8 cellular contexts compared by ENCODE assay signal in the genomic region with DNA sequence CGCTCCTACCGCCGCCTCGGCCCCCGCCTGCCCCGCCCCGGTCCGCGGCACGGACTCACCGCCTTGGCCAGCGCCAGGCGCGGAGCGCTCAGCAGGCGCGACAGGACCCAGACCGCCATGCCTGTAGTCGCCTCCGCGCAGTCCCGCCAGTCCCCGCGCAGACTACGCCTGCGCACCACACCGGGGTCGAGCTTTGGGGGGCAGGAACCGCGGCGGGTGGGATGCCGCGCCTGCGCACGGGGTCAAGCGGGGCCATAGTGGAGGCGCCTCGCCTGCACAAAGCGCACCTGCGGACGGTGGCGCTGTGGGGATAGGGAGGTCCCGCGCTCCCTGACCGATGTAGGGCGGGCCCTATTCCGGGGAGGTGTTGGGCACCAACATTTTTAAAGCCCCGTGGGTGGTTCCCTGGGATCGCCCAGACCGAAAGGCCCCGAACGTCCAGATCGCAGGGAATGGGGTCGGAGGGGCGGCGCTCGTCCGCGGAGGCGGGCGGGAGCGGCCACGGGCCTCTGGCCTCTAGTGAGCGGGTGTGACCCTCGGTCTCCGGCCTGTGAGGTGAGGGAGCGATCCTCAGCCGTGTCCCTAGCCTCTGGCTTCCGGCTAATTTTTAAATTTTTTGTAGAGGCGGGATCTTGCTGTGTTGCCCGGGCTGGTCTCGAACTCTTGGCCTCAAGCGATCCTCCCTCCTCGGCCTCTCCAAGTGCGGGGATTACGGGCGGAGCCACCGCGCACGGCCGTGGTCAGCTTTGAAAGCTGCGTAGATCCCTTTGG.
DNase-seq lines count a peak whose midpoint lies in the region; ATAC-seq and TF ChIP-seq lines count a peak whose summit lies in the region.

No MANE protein-coding gene starts in this region.

- H3K27me3 Mint-ChIP-seq in type B pancreatic cell: no peaks in the 10 kb centered on the region

- H3K9me3 Mint-ChIP-seq in type B pancreatic cell: no peaks in the 10 kb centered on the region

- intact Hi-C loops in OCI-LY7 (cut with micrococcal nuclease; ENCODE audit: unreplicated experiment) (no loop called here), cardiac septum (cut with DNase I) (no loop called here), posterior cingulate gyrus (cut with DNase I) (no loop called here)

- H2AFZ ChIP-seq in OCI-LY7 (ENCODE audit: low read length): no peak overlapping the region

- BruUV-seq in OCI-LY7 (replicated peaks; lab: Mats Ljungman, UMichigan): no TSS peak

- H3K4me3 Mint-ChIP-seq in type B pancreatic cell: peak overlapping the region; percentile 84

- peaks cover 4% of the 10 kb centered on the region for H3K36me3 Mint-ChIP-seq in type B pancreatic cell

- no peaks in the 10 kb centered on the region for H3K36me3 ChIP-seq in OCI-LY7 (ENCODE audit: insufficient read depth, low read length)

- peak; percentile 26 for TF ChIP-seq CTCF in AG10803 (conservative IDR thresholded peaks at IDR 0.05; ENCODE audit: low read length)
- peak; percentile 22; the same call in 1 of the 2 replicates for TF ChIP-seq CTCF in OCI-LY7 (conservative IDR thresholded peaks at IDR 0.05; ENCODE audit: low read length)
- peak; percentile 66 for TF ChIP-seq CTCF in type B pancreatic cell (conservative IDR thresholded peaks at IDR 0.05)

- CTCF ChIA-PET in OCI-LY7 (lab: Charles Lee; ENCODE audit: unreplicated experiment): no interaction called here

- H3K27ac ChIP-seq in OCI-LY7 (ENCODE audit: low read depth, low read length, poor library complexity, severe bottlenecking): no peak overlapping the region

- peak overlapping the region; percentile 58 for H3K4me3 ChIP-seq in AG10803 (ENCODE audit: low read length)
- H3K4me3 ChIP-seq in OCI-LY7 (ENCODE audit: low read depth, low read length, poor library complexity, severe bottlenecking): no peak overlapping the region

- H3K4me2 ChIP-seq in OCI-LY7 (ENCODE audit: low read length): peak overlapping the region; percentile 29; the same call in 1 of the 2 replicates

- no peaks in the 10 kb centered on the region for H3K79me2 ChIP-seq in OCI-LY7 (ENCODE audit: insufficient read depth, low read depth, low read length)

- POLR2A ChIA-PET in OCI-LY7 (lab: Charles Lee): no interaction called here

- no peaks in the 10 kb centered on the region for H3K9me2 ChIP-seq in OCI-LY7 (ENCODE audit: insufficient read depth, low read length)

- peak; percentile 90 for ATAC-seq in GM19023 (IDR thresholded peaks at IDR 0.05; ENCODE audit: unreplicated experiment)
- peak; percentile 93 for ATAC-seq in HG03175 (IDR thresholded peaks at IDR 0.05; ENCODE audit: unreplicated experiment)

- H3K4me1 Mint-ChIP-seq in type B pancreatic cell (ENCODE audit: unreplicated experiment): no peaks in the 10 kb centered on the region

- no peaks in the 10 kb centered on the region for H4K20me1 ChIP-seq in OCI-LY7 (ENCODE audit: insufficient read depth, low read length)

- H3K4me1 ChIP-seq in OCI-LY7 (ENCODE audit: insufficient read depth, low read length, poor library complexity, severe bottlenecking): peaks cover 2% of the 10 kb centered on the region

- H3K27ac Mint-ChIP-seq in type B pancreatic cell: peak overlapping the region; percentile 46

- H3K9me3 ChIP-seq in OCI-LY7 (ENCODE audit: low read length): no peaks in the 10 kb centered on the region

- DNase-seq in AG10803 (ENCODE audit: low read depth) (peak; percentile 25), OCI-LY7 (ENCODE audit: low spot score) (no peak), cardiac septum (ENCODE audit: low spot score) (peak; percentile 88), posterior cingulate gyrus (peak in 9 of 10 donors; percentile 52 to 95 (median 79)), type B pancreatic cell (ENCODE audit: extremely low spot score, unreplicated experiment) (peak; percentile 89)
- DNase-seq in activated naive CD4-positive, alpha-beta T cell treated with Interleukin-2 at 50 U/mL for 16 hours: peak; percentile 60
